17 cellular contexts compared by ENCODE assay signal in genomic region chr11:35962373-35963138, GRCh38. TPM values are rescaled to one million over a fixed set of nuclear protein-coding genes. Genes with fewer than 3 reads are reported as not detected.
A peak's percentile ranks its signal among the peaks of the same experiment; 100 is the strongest.
DNase-seq lines count a peak whose midpoint lies in the region; ATAC-seq, FAIRE-seq and TF ChIP-seq lines count a peak whose summit lies in the region.
"Had no signal": no experiment of that assay in that cellular context is flagged by ENCODE, and none has a peak within 500 bp of the region (broad histone marks: within the 10 kb centered on the region; RNA-seq: fewer than 3 reads in every experiment).

No MANE protein-coding gene starts in this region.

- TF ChIP-seq CTCF in osteoblast (IDR thresholded peaks at IDR 0.05; ENCODE audit: extremely low read depth, low read depth, low read length): no peak

- no peak for FAIRE-seq in GM12891 (lab: Jason Lieb, UNC)
- FAIRE-seq: H54 had no signal

- H3K4me1 ChIP-seq in osteoblast (ENCODE audit: insufficient read depth, low read length): peaks cover 18% of the 10 kb centered on the region
- H3K4me1 ChIP-seq: Peyer's patch had no signal

- DNase-seq in GM12891 (ENCODE audit: insufficient read length, low spot score) (no peak), RPMI7951 (ENCODE audit: low read depth) (peak; percentile 5), osteoblast (ENCODE audit: insufficient read length, low spot score, missing footprints) (no peak), foreskin melanocyte (no peak), AG08396 (ENCODE audit: low spot score) (no peak)
- DNase-seq in stimulated activated CD4-positive, alpha-beta T cell treated with anti-CD3 and anti-CD28 coated beads, Interleukin-12 subunit alpha, Interleukin-12 subunit beta, amount 100 ng/mL, for 4 hours: no peak
- DNase-seq: DMS53, Karpas-422, NCI-H1105 treated with DMSO at 0.1 percent for 48 hours, NCI-H2081, NCI-H226, NCI-H774, Peyer's patch, SHP77 treated with DMSO at 0.1 percent for 48 hours, T-helper 17 cell had no signal

- peak; percentile 76 for ATAC-seq in HG02885 (IDR thresholded peaks at IDR 0.05; ENCODE audit: poor library complexity, unreplicated experiment)
- ATAC-seq: T-helper 17 cell had no signal

- no peaks in the 10 kb centered on the region for H3K36me3 ChIP-seq in osteoblast (ENCODE audit: insufficient read depth, low read length)
- H3K36me3 ChIP-seq: Peyer's patch had no signal

- no peak for TF ChIP-seq POLR2A in GM12891 (IDR thresholded peaks at IDR 0.05; ENCODE audit: low read depth, low read length)

- H3K27ac ChIP-seq in osteoblast (ENCODE audit: low read depth, low read length): no peak overlapping the region
- H3K27ac ChIP-seq: Peyer's patch had no signal

- H3K4me3 ChIP-seq in osteoblast (ENCODE audit: insufficient read depth, low read length): no peak overlapping the region
- H3K4me3 ChIP-seq: Peyer's patch had no signal

- H3K4me2 ChIP-seq in osteoblast (ENCODE audit: insufficient read depth, low read length): peak overlapping the region; percentile 19

- H3K9me3 ChIP-seq in osteoblast (ENCODE audit: low read depth, low read length): no peaks in the 10 kb centered on the region
- H3K9me3 ChIP-seq: Peyer's patch had no signal

- no peaks in the 10 kb centered on the region for H4K20me1 ChIP-seq in osteoblast (ENCODE audit: insufficient read depth, low read length)

- peak overlapping the region; percentile 40 for H2AFZ ChIP-seq in osteoblast (ENCODE audit: low read length)

- H3K27me3 ChIP-seq in osteoblast (ENCODE audit: insufficient read depth, low read length): no peaks in the 10 kb centered on the region
- H3K27me3 ChIP-seq: Peyer's patch had no signal

- peaks cover 11% of the 10 kb centered on the region for H3K79me2 ChIP-seq in osteoblast (ENCODE audit: insufficient read depth, low read length)

TF ChIP-seq in GM12891, 5 proteins besides CTCF, POLR2A, EP300 and RAD21:
- TF ChIP-seq POLR2AphosphoS5 (IDR thresholded peaks at IDR 0.05; ENCODE audit: low read depth, low read length) (no peak), POU2F2 (IDR thresholded peaks at IDR 0.05; ENCODE audit: low read depth, low read length) (0 out of 2 replicates have a peak, but pooled peaks have one; percentile 28)

RNA-seq across cellular contexts. Expression of gene LDLRAD3, which starts 18.7 kb away (rescaled TPM):
- polyA plus RNA-seq in GM12891 (2012; ENCODE audit: low read depth, missing spikeins): 1.2 TPM
- total RNA-seq in RPMI7951 (2014; rRNA removed; shearing (Covaris generic)): 3.8 TPM in 2 replicates
- total RNA-seq in osteoblast: 8.5 and 10.5 TPM in 2 replicates
